Comparison of ENCODE assay signal across 18 cellular contexts in the genomic region with DNA sequence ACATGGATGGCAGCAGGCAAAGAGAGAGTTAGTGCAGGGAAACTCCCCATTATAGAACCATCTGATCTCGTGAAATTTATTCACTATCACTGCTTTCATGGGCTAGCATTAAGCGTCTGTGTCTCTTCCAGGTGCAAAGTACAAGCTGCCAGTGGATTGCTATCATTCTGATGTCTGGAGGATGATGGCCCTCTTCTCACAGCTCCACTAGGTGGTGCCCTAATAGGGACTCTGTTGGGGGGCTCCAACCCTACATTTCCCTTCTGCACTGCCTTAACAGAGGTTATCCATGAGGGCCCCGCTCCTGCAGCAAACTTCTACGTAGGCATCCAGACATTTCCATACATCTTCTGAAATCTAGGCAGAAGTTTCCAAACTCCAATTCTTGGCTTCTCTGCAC.
"Had no signal": no experiment of that assay in that cellular context is flagged by ENCODE, and none has a peak within 500 bp of the region (broad histone marks: within the 10 kb centered on the region; RNA-seq: fewer than 3 reads in every experiment).

No MANE protein-coding gene starts in this region.

- H3K36me3 ChIP-seq: right atrium auricular region, tibial artery, vagina had no signal

- H3K27ac ChIP-seq: coronary artery, right atrium auricular region, tibial artery, vagina had no signal

- H3K4me3 ChIP-seq: coronary artery, right atrium auricular region, tibial artery, vagina had no signal

- H3K4me1 ChIP-seq: right atrium auricular region, tibial artery, vagina had no signal

- H3K9me3 ChIP-seq: right atrium auricular region, tibial artery, vagina had no signal

- DNase-seq: activated CD4-positive, alpha-beta T cell treated with anti-CD3 and anti-CD28 coated beads, Interleukin-2, amount 50 U/mL, for 1 hour; activated naive CD4-positive, alpha-beta T cell treated with anti-CD3 and anti-CD28 coated beads for 36 hours; activated T-cell treated with anti-CD3 and anti-CD28 coated beads for 4 hours; caudate nucleus; effector CD4-positive, alpha-beta T cell; foreskin melanocyte; head of caudate nucleus; islet precursor cell; mammary epithelial cell; naive thymus-derived CD8-positive, alpha-beta T cell; posterior cingulate gyrus; tibial artery had no signal

- ATAC-seq: activated T-helper 17 cell treated with anti-CD3 and anti-CD28 coated beads, Interleukin-2, amount 50 U/mL, for 72 hours; left lobe of liver; naive thymus-derived CD8-positive, alpha-beta T cell; stimulated activated memory B cell treated with anti-CD40 and anti-IgM and Interleukin-4, amounts not matched to agents 10 μg/mL and 1 μg/mL and 100 μg/mL, for 72 hours had no signal

- H3K27me3 ChIP-seq: right atrium auricular region, tibial artery, vagina had no signal
